In the genomic region with DNA sequence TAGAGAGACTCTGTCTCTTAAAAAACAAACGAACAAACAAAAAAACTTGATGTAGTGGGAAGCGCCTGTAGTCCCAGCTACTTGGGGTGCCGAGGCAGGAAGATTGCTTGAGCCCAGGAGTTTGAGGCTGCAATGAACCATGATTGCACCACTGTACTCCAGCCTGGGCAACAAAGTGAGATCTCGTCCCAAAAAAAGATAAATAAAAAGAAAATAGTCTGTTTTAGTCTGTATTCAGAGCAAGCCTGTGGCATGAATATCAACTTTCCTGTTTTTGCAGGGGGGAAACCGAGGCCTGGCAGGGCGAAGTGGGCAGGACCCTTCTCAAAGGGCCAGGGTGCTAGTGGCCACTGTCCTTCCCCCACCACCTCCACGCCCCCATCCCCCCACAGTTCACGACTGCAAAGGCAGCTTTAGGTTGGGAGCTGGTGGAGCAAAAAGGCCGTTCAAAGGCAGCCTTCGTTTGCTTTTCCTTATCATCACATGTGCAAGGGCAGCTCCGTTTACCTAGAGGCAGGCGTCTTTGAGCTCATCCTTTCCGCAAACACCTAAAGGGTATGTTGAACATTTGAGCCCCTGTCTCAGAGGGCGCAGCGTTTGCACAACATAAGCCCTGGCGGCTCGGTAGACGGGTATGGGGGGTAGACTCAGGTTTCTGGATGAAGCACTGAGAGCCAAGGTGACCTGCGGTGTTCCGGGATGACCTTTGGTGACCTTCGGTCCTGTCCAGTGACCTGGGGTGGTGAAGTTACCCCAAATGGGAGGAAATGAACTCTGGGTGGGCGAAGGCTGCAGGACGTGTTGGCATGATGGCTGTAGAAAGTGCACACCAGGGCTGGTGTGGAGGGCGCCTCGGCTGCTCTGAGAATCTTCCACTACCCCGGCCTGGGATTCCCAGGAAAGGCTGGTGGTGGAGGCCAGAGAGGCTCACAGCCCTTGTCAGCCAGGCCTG, we compare ENCODE assay signal across 1 cellular context.
A peak's percentile ranks its signal among the peaks of the same experiment; 100 is the strongest.
TF ChIP-seq lines count a peak whose summit lies in the region.

No MANE protein-coding gene starts in this region.

TF ChIP-seq in HepG2, 621 proteins besides CTCF, POLR2A, EP300 and RAD21 (continued from another document and continues in another):
- TF ChIP-seq, protein P1, sequence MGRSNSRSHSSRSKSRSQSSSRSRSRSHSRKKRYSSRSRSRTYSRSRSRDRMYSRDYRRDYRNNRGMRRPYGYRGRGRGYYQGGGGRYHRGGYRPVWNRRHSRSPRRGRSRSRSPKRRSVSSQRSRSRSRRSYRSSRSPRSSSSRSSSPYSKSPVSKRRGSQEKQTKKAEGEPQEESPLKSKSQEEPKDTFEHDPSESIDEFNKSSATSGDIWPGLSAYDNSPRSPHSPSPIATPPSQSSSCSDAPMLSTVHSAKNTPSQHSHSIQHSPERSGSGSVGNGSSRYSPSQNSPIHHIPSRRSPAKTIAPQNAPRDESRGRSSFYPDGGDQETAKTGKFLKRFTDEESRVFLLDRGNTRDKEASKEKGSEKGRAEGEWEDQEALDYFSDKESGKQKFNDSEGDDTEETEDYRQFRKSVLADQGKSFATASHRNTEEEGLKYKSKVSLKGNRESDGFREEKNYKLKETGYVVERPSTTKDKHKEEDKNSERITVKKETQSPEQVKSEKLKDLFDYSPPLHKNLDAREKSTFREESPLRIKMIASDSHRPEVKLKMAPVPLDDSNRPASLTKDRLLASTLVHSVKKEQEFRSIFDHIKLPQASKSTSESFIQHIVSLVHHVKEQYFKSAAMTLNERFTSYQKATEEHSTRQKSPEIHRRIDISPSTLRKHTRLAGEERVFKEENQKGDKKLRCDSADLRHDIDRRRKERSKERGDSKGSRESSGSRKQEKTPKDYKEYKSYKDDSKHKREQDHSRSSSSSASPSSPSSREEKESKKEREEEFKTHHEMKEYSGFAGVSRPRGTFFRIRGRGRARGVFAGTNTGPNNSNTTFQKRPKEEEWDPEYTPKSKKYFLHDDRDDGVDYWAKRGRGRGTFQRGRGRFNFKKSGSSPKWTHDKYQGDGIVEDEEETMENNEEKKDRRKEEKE (IDR thresholded peaks at IDR 0.05): no peak
- no peak for TF ChIP-seq ZNF572 (CRISPR knock-in tag; IDR thresholded peaks at IDR 0.05)
- peak; percentile 65; the same call in 1 of the 2 replicates for TF ChIP-seq KMT2B (CRISPR knock-in tag; IDR thresholded peaks at IDR 0.05)
- TF ChIP-seq KLF6 (CRISPR knock-in tag; IDR thresholded peaks at IDR 0.05): no peak; the same call in 1 of the 2 replicates
- TF ChIP-seq KDM2A (CRISPR knock-in tag; IDR thresholded peaks at IDR 0.05; ENCODE audit: borderline replicate concordance, low read depth): peak; percentile 84
- 0 out of 2 replicates have a peak, but pooled peaks have one; percentile 22 for TF ChIP-seq ADNP (CRISPR knock-in tag; IDR thresholded peaks at IDR 0.05)
- no peak for TF ChIP-seq ZNF33A (CRISPR knock-in tag; IDR thresholded peaks at IDR 0.05; ENCODE audit: borderline replicate concordance)
- peak; percentile 42; the same call in 1 of the 2 replicates for TF ChIP-seq PCBP1 (IDR thresholded peaks at IDR 0.05; ENCODE audit: borderline replicate concordance, low read depth, low read length)
- TF ChIP-seq GABPB1 (CRISPR knock-in tag; IDR thresholded peaks at IDR 0.05): peak; percentile 47
- no peak for TF ChIP-seq MBD4 (IDR thresholded peaks at IDR 0.05; ENCODE audit: borderline replicate concordance, low read length)
- TF ChIP-seq ZMYM3 (CRISPR knock-in tag; IDR thresholded peaks at IDR 0.05): peak; percentile 95
- no peak for TF ChIP-seq U2AF2 (IDR thresholded peaks at IDR 0.05; ENCODE audit: low read depth, low read length)
- TF ChIP-seq MEF2D (CRISPR knock-in tag; IDR thresholded peaks at IDR 0.05): peak; percentile 85
- TF ChIP-seq JUN (CRISPR knock-in tag; IDR thresholded peaks at IDR 0.05): peak; percentile 94
- TF ChIP-seq, protein P2, sequence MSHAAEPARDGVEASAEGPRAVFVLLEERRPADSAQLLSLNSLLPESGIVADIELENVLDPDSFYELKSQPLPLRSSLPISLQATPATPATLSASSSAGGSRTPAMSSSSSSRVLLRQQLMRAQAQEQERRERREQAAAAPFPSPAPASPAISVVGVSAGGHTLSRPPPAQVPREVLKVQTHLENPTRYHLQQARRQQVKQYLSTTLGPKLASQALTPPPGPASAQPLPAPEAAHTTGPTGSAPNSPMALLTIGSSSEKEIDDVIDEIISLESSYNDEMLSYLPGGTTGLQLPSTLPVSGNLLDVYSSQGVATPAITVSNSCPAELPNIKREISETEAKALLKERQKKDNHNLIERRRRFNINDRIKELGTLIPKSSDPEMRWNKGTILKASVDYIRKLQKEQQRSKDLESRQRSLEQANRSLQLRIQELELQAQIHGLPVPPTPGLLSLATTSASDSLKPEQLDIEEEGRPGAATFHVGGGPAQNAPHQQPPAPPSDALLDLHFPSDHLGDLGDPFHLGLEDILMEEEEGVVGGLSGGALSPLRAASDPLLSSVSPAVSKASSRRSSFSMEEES (CRISPR knock-in tag; IDR thresholded peaks at IDR 0.05): peak; percentile 91
- TF ChIP-seq ZSCAN25 (CRISPR knock-in tag; IDR thresholded peaks at IDR 0.05): peak; percentile 84; the same call in 1 of the 2 replicates
- TF ChIP-seq ZC3H4 (CRISPR knock-in tag; IDR thresholded peaks at IDR 0.05; ENCODE audit: borderline replicate concordance): peak; percentile 81
- TF ChIP-seq GABPA (IDR thresholded peaks at IDR 0.05; ENCODE audit: low read depth, low read length): no peak
- peak; percentile 36; the same call in 1 of the 2 replicates for TF ChIP-seq GABPA (CRISPR knock-in tag; IDR thresholded peaks at IDR 0.05; ENCODE audit: low read depth)
- no peak for TF ChIP-seq ZFP36L1 (CRISPR knock-in tag; IDR thresholded peaks at IDR 0.05)
- TF ChIP-seq, protein P3, sequence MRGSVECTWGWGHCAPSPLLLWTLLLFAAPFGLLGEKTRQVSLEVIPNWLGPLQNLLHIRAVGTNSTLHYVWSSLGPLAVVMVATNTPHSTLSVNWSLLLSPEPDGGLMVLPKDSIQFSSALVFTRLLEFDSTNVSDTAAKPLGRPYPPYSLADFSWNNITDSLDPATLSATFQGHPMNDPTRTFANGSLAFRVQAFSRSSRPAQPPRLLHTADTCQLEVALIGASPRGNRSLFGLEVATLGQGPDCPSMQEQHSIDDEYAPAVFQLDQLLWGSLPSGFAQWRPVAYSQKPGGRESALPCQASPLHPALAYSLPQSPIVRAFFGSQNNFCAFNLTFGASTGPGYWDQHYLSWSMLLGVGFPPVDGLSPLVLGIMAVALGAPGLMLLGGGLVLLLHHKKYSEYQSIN (CRISPR knock-in tag; IDR thresholded peaks at IDR 0.05; ENCODE audit: borderline replicate concordance): no peak
- TF ChIP-seq HMG20B (CRISPR knock-in tag; conservative IDR thresholded peaks at IDR 0.05): peak; percentile 88
- TF ChIP-seq ZNF562 (CRISPR knock-in tag; IDR thresholded peaks at IDR 0.05; ENCODE audit: borderline replicate concordance): no peak
- TF ChIP-seq CENPT (CRISPR knock-in tag; IDR thresholded peaks at IDR 0.05; ENCODE audit: low read depth): no peak
- TF ChIP-seq ESRRA (CRISPR knock-in tag; IDR thresholded peaks at IDR 0.05; ENCODE audit: low read depth): peak; percentile 100
- TF ChIP-seq MED8 (CRISPR knock-in tag; IDR thresholded peaks at IDR 0.05; ENCODE audit: insufficient replicate concordance): peak; percentile 100
- TF ChIP-seq, protein P4, sequence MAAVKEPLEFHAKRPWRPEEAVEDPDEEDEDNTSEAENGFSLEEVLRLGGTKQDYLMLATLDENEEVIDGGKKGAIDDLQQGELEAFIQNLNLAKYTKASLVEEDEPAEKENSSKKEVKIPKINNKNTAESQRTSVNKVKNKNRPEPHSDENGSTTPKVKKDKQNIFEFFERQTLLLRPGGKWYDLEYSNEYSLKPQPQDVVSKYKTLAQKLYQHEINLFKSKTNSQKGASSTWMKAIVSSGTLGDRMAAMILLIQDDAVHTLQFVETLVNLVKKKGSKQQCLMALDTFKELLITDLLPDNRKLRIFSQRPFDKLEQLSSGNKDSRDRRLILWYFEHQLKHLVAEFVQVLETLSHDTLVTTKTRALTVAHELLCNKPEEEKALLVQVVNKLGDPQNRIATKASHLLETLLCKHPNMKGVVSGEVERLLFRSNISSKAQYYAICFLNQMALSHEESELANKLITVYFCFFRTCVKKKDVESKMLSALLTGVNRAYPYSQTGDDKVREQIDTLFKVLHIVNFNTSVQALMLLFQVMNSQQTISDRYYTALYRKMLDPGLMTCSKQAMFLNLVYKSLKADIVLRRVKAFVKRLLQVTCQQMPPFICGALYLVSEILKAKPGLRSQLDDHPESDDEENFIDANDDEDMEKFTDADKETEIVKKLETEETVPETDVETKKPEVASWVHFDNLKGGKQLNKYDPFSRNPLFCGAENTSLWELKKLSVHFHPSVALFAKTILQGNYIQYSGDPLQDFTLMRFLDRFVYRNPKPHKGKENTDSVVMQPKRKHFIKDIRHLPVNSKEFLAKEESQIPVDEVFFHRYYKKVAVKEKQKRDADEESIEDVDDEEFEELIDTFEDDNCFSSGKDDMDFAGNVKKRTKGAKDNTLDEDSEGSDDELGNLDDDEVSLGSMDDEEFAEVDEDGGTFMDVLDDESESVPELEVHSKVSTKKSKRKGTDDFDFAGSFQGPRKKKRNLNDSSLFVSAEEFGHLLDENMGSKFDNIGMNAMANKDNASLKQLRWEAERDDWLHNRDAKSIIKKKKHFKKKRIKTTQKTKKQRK (IDR thresholded peaks at IDR 0.05; ENCODE audit: low read length): no peak
- no peak for TF ChIP-seq EEA1 (CRISPR knock-in tag; IDR thresholded peaks at IDR 0.05; ENCODE audit: borderline replicate concordance)
- TF ChIP-seq RXRA (CRISPR knock-in tag; IDR thresholded peaks at IDR 0.05): peak; percentile 97
- no peak for TF ChIP-seq SYNCRIP (IDR thresholded peaks at IDR 0.05; ENCODE audit: insufficient read depth, low read depth, low read length)
- TF ChIP-seq NR2F6 (IDR thresholded peaks at IDR 0.05): peak; percentile 99
- TF ChIP-seq NR2F6 (CRISPR knock-in tag; IDR thresholded peaks at IDR 0.05): peak; percentile 98
- no peak for TF ChIP-seq ZNF17 (CRISPR knock-in tag; IDR thresholded peaks at IDR 0.05)
- peak; percentile 85; the same call in 1 of the 2 replicates for TF ChIP-seq NCOA5 (CRISPR knock-in tag; IDR thresholded peaks at IDR 0.05)
- TF ChIP-seq CAMTA2 (CRISPR knock-in tag; IDR thresholded peaks at IDR 0.05; ENCODE audit: borderline replicate concordance): 0 out of 2 replicates have a peak, but pooled peaks have one; percentile 35
- TF ChIP-seq POLR2G (IDR thresholded peaks at IDR 0.05; ENCODE audit: low read depth, low read length): peak; percentile 75
- TF ChIP-seq, protein P5, sequence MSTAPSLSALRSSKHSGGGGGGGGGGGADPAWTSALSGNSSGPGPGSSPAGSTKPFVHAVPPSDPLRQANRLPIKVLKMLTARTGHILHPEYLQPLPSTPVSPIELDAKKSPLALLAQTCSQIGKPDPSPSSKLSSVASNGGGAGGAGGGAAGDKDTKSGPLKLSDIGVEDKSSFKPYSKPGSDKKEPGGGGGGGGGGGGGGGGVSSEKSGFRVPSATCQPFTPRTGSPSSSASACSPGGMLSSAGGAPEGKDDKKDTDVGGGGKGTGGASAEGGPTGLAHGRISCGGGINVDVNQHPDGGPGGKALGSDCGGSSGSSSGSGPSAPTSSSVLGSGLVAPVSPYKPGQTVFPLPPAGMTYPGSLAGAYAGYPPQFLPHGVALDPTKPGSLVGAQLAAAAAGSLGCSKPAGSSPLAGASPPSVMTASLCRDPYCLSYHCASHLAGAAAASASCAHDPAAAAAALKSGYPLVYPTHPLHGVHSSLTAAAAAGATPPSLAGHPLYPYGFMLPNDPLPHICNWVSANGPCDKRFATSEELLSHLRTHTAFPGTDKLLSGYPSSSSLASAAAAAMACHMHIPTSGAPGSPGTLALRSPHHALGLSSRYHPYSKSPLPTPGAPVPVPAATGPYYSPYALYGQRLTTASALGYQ (CRISPR knock-in tag; IDR thresholded peaks at IDR 0.05): peak; percentile 99
- peak; percentile 33; the same call in 1 of the 2 replicates for TF ChIP-seq ZNF607 (CRISPR knock-in tag; IDR thresholded peaks at IDR 0.05; ENCODE audit: borderline replicate concordance)
- TF ChIP-seq REXO4 (CRISPR knock-in tag; IDR thresholded peaks at IDR 0.05; ENCODE audit: borderline replicate concordance): no peak
- TF ChIP-seq ZMYM4 (CRISPR knock-in tag; IDR thresholded peaks at IDR 0.05): peak; percentile 85
- no peak for TF ChIP-seq RFX3 (CRISPR knock-in tag; IDR thresholded peaks at IDR 0.05)
- TF ChIP-seq ZNF724P (CRISPR knock-in tag; IDR thresholded peaks at IDR 0.05; ENCODE audit: borderline replicate concordance): peak; percentile 88
- no peak for TF ChIP-seq JARID2 (CRISPR knock-in tag; IDR thresholded peaks at IDR 0.05; ENCODE audit: insufficient replicate concordance)
- TF ChIP-seq ZBTB3 (CRISPR knock-in tag; IDR thresholded peaks at IDR 0.05; ENCODE audit: borderline replicate concordance, low read depth): no peak
- peak; percentile 50; the same call in 1 of the 2 replicates for TF ChIP-seq ZNF547 (CRISPR knock-in tag; IDR thresholded peaks at IDR 0.05)
- peak; percentile 50 for TF ChIP-seq ZFX (CRISPR knock-in tag; IDR thresholded peaks at IDR 0.05; ENCODE audit: low read depth)
- TF ChIP-seq, protein P6, sequence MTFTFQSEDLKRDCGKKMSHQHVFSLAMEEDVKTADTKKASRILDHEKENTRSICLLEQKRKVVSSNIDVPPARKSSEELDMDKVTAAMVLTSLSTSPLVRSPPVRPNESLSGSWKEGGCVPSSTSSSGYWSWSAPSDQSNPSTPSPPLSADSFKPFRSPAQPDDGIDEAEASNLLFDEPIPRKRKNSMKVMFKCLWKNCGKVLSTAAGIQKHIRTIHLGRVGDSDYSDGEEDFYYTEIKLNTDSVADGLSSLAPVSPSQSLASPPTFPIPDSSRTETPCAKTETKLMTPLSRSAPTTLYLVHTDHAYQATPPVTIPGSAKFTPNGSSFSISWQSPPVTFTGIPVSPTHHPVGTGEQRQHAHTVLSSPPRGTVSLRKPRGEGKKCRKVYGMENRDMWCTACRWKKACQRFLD (CRISPR knock-in tag; IDR thresholded peaks at IDR 0.05; ENCODE audit: borderline replicate concordance): peak; percentile 94
- TF ChIP-seq MAFG (CRISPR knock-in tag; IDR thresholded peaks at IDR 0.05): no peak
- TF ChIP-seq CHCHD3 (CRISPR knock-in tag; IDR thresholded peaks at IDR 0.05): no peak
